ENCODE assay signal across 16 cellular contexts in the genomic region with DNA sequence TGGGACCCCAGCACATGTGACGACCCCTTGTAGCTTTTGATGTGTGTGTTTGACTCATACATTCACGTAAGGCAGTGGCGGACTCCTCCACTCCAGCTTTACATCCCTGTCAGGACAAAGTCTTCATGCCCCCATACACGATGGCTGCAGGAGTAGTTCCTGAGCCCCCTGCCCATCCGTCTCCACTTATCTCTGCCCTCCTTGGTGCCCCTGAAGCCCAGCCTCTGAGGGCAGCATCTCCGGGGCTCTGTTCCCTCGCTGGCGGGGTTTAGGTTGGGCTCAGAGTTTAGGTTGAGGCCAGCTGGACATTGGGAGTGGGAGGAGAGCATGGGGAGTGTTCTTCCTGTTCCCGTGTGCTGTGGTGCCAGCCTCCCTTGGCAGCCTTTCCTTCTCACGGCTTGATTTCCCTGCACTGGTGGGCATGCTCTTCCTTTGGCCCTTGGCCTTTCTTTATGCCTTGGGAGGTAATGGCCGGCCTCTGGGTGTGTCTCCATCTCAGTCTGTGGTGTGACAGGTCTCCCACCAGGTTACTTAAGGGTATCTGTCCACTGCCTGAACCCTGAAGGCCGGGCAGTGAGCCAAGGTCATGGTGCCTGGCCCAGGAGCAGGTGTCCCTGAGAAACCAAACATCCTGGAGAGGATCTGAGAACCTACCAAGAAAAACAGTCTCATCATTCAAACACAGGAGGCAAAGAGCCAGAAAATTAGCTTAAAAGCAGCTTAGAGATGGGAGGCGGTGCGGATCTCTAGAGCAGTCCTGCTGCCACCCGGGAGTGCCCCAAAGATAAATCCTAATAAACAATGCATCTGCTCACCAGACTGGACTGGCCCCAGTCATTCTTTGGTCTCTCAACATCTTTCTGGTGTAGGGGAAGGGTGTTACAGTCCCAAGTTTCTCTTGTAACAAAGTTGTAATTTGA.
DNase-seq lines count a peak whose midpoint lies in the region; ATAC-seq and TF ChIP-seq lines count a peak whose summit lies in the region.
"Had no signal": no experiment of that assay in that cellular context is flagged by ENCODE, and none has a peak within 500 bp of the region (broad histone marks: within the 10 kb centered on the region; RNA-seq: fewer than 3 reads in every experiment).

No MANE protein-coding gene starts in this region.

- H4K20me1 ChIP-seq in H9 (ENCODE audit: control insufficient read depth, insufficient read depth, insufficient read length), result no peaks in the 10 kb centered on the region

- H2BK12ac ChIP-seq in H9 (ENCODE audit: insufficient read length, low read depth, low read length), result no peak overlapping the region

- peaks cover 4 to 12% of the 10 kb centered on the region in 2 experiments; a peak in 4 of 5 replicates for H3K9me3 Mint-ChIP-seq in H9
- H3K9me3 Mint-ChIP-seq in activated T-cell treated with anti-CD3 and anti-CD28 coated beads, Interleukin-2, amount 50 U/mL, for 24 hours, result no peaks in the 10 kb centered on the region

- peak; percentile 37 for DNase-seq in NCI-H2029 (lab: John Stamatoyannopoulos, UW)
- DNase-seq in NCI-H2029 treated with DMSO at 0.1 percent for 48 hours (lab: John Stamatoyannopoulos, UW), result no peak
- peak; percentile 8 for DNase-seq in H9
- DNase-seq in coronary artery (ENCODE audit: low spot score), result peak; percentile 63
- DNase-seq in sciatic nerve (ENCODE audit: low spot score), result peak; percentile 51
- no peak for DNase-seq in activated T-cell treated with anti-CD3 and anti-CD28 coated beads, Interleukin-2, amount 50 U/mL, for 24 hours
- DNase-seq in foreskin melanocyte, result no peak
- DNase-seq: 8988T, C1 segment of cervical spinal cord, NCI-H1105 treated with DMSO at 0.1 percent for 48 hours, NCI-H187, NCI-H2171, NCI-H510A treated with DMSO at 0.1 percent for 48 hours had no signal

- H3K27me3 ChIP-seq in H9 (ENCODE audit: insufficient read depth, low read length), result no peaks in the 10 kb centered on the region

- H2AK5ac ChIP-seq in H9 (ENCODE audit: insufficient read length, low read length), result no peak overlapping the region

- no peaks in the 10 kb centered on the region for H3K79me1 ChIP-seq in H9 (ENCODE audit: insufficient read depth, low read depth, low read length, poor library complexity, severe bottlenecking)

- H3T11ph ChIP-seq in H9 (ENCODE audit: low read length), result no peak overlapping the region

- H2BK15ac ChIP-seq in H9 (ENCODE audit: low read depth, low read length), result no peak overlapping the region

- H3K9me3 ChIP-seq in H9 (ENCODE audit: control insufficient read depth, low read depth, low read length), result peaks cover 4% of the 10 kb centered on the region
- H3K9me3 ChIP-seq: Caco-2 had no signal

- TF ChIP-seq CTCF in H9 (conservative IDR thresholded peaks at IDR 0.05), result no peak
- no peak for TF ChIP-seq CTCF in coronary artery (IDR thresholded peaks at IDR 0.05)

- no peak overlapping the region for H3K27ac ChIP-seq in H9 (ENCODE audit: insufficient read length, low read depth, low read length)
- H3K27ac ChIP-seq in coronary artery, result no peak overlapping the region

- no peak overlapping the region for H2BK5ac ChIP-seq in H9 (ENCODE audit: insufficient read length, low read length)

- peak overlapping the region; percentile 6 for H3K18ac ChIP-seq in H9 (ENCODE audit: insufficient read length, low read depth, low read length)

- intact Hi-C loops in sciatic nerve (cut with DNase I), result no loop called here

- no peak overlapping the region for H3K4ac ChIP-seq in H9 (ENCODE audit: low read depth, low read length)

- no peak overlapping the region for H4K8ac ChIP-seq in H9 (replicated peaks; ENCODE audit: insufficient read length, low read depth, low read length)

- WGBS in H9 (ENCODE audit: extremely low coverage, insufficient read length, low lambda C conversion rate), result no CpG with 5 or more reads among the region's 15 CpGs

- H4K5ac ChIP-seq in H9 (ENCODE audit: insufficient read length, low read depth, low read length), result no peak overlapping the region

- ATAC-seq in sciatic nerve (no peak), HG03354 (IDR thresholded peaks at IDR 0.05; ENCODE audit: poor library complexity, severe bottlenecking, unreplicated experiment) (no peak)
- ATAC-seq: GM12878 had no signal

- H2BK20ac ChIP-seq in H9 (ENCODE audit: low read depth, low read length, poor library complexity, severe bottlenecking), result no peak overlapping the region

- H4K91ac ChIP-seq in H9 (ENCODE audit: insufficient read length, low read depth, low read length), result no peak overlapping the region

- no peaks in the 10 kb centered on the region for H3K23me2 ChIP-seq in H9 (ENCODE audit: insufficient read length, low read depth, low read length, poor library complexity, severe bottlenecking)

- H3K4me3 ChIP-seq in coronary artery, result no peak overlapping the region
- H3K4me3 ChIP-seq: GM12878 had no signal

- no peak overlapping the region for H3K56ac ChIP-seq in H9 (ENCODE audit: insufficient read length, low read depth, low read length)

- H3K27me3 Mint-ChIP-seq in H9 (ENCODE audit: low read depth), result peaks cover 3% of the 10 kb centered on the region; the same call in 1 of the 2 replicates
- H3K27me3 Mint-ChIP-seq in activated T-cell treated with anti-CD3 and anti-CD28 coated beads, Interleukin-2, amount 50 U/mL, for 24 hours, result no peaks in the 10 kb centered on the region

- no peak overlapping the region for H3K4me3 Mint-ChIP-seq in H9
- no peak overlapping the region for H3K4me3 Mint-ChIP-seq in activated T-cell treated with anti-CD3 and anti-CD28 coated beads, Interleukin-2, amount 50 U/mL, for 24 hours

- no peak overlapping the region for H3K9ac ChIP-seq in H9 (ENCODE audit: extremely low read depth, insufficient read length, low read length)

- H3K23ac ChIP-seq in H9 (ENCODE audit: insufficient read length, low read depth, low read length), result no peak overlapping the region

- H3K27ac Mint-ChIP-seq in H9, result peak overlapping the region in 1 of 3 experiments; percentile 32; a peak in 2 of 7 replicates
- no peak overlapping the region for H3K27ac Mint-ChIP-seq in activated T-cell treated with anti-CD3 and anti-CD28 coated beads, Interleukin-2, amount 50 U/mL, for 24 hours

- H3K4me2 ChIP-seq in H9 (ENCODE audit: insufficient read depth, insufficient read length, low read length), result no peak overlapping the region

- H3K4me1 Mint-ChIP-seq in H9, result no peaks in the 10 kb centered on the region
- H3K4me1 Mint-ChIP-seq in activated T-cell treated with anti-CD3 and anti-CD28 coated beads, Interleukin-2, amount 50 U/mL, for 24 hours (ENCODE audit: low read depth), result no peaks in the 10 kb centered on the region

- H3K36me3 Mint-ChIP-seq in H9 (ENCODE audit: insufficient read depth in 1 of 3, low read depth in 3 of 3), result peaks cover 0 to 2% (median 0%) of the 10 kb centered on the region in 3 experiments; a peak in 2 of 7 replicates
- H3K36me3 Mint-ChIP-seq in activated T-cell treated with anti-CD3 and anti-CD28 coated beads, Interleukin-2, amount 50 U/mL, for 24 hours (ENCODE audit: low read depth), result no peaks in the 10 kb centered on the region

- no peak overlapping the region for H2BK120ac ChIP-seq in H9 (ENCODE audit: low read depth, low read length, poor library complexity, severe bottlenecking)

- H3K4me1 ChIP-seq in H9 (ENCODE audit: insufficient read depth, low read length), result no peaks in the 10 kb centered on the region
- H3K4me1 ChIP-seq: Caco-2 had no signal

- no peak overlapping the region for H2AFZ ChIP-seq in H9 (ENCODE audit: low read length)

- no peaks in the 10 kb centered on the region for H3K79me2 ChIP-seq in H9 (ENCODE audit: insufficient read depth, low read length)

- H3K14ac ChIP-seq in H9 (ENCODE audit: insufficient read depth, low read length), result peak overlapping the region; percentile 10; the same call in 1 of the 2 replicates

Comparison
In these comparisons a context has a peak if more than half of its experiments do, and no peak if none do; other contexts are left out.
1. DNase-seq: peak in NCI-H2029 (single experiment), H9 (single experiment), coronary artery (single experiment) and sciatic nerve (single experiment); none in NCI-H2029 treated with DMSO at 0.1 percent for 48 hours (single experiment), activated T-cell treated with anti-CD3 and anti-CD28 coated beads, Interleukin-2, amount 50 U/mL, for 24 hours (single experiment) and foreskin melanocyte (single experiment).